ENCODE assay signal across 8 cellular contexts in genomic region chr2:197499594-197500502, GRCh38. TPM values are rescaled to one million over a fixed set of nuclear protein-coding genes. Genes with fewer than 3 reads are reported as not detected.
DNase-seq lines count a peak whose midpoint lies in the region; ATAC-seq and TF ChIP-seq lines count a peak whose summit lies in the region.

Gene HSPD1 (minus strand): TSS chr2:197499840. CDS start chr2:197498848, 992 bp downstream.
Gene HSPE1 (plus strand): TSS chr2:197500379. CDS start chr2:197500437, 58 bp downstream.

- H4K5ac ChIP-seq in H9 (ENCODE audit: insufficient read length, low read depth, low read length), result no peak within 1 kb of the TSS

- H2BK20ac ChIP-seq in H9 (ENCODE audit: low read depth, low read length, poor library complexity, severe bottlenecking), result no peak within 1 kb of the TSS

- H3K9ac ChIP-seq in H9 (ENCODE audit: extremely low read depth, insufficient read length, low read length), result peak within 1 kb of the TSS; percentile 98

- H3K9me3 ChIP-seq in H9 (ENCODE audit: control insufficient read depth, low read depth, low read length) (no peaks in the 10 kb centered on the region), MG63 (no peaks in the 10 kb centered on the region)

- H3K18ac ChIP-seq in H9 (ENCODE audit: insufficient read length, low read depth, low read length), result peak within 1 kb of the TSS; percentile 76

- H3K9me3 Mint-ChIP-seq in H9, result no peaks in the 10 kb centered on the region; a peak in 1 of 5 replicates
- no peaks in the 10 kb centered on the region for H3K9me3 Mint-ChIP-seq in nephron progenitor cell
- H3K9me3 Mint-ChIP-seq in stimulated activated naive CD8-positive, alpha-beta T cell treated with anti-CD3 and anti-CD28 coated beads, Interleukin-15, amount 100 ng/mL, for 72 hours, result no peaks in the 10 kb centered on the region

- no peak within 1 kb of the TSS for H2AFZ ChIP-seq in H9 (ENCODE audit: low read length)

- no peak within 1 kb of the TSS for H3K23ac ChIP-seq in H9 (ENCODE audit: insufficient read length, low read depth, low read length)

- DNase-seq in ELR (ENCODE audit: low read depth) (peak; percentile 100), H9 (peak; percentile 98), MG63 (peak; percentile 99), SHP77 treated with DMSO at 0.1 percent for 48 hours (lab: John Stamatoyannopoulos, UW) (peak; percentile 92), fibroblast of the aortic adventitia (ENCODE audit: low read depth) (peak; percentile 99), nephron progenitor cell (peak; percentile 94)
- peak; percentile 99 for DNase-seq in activated effector memory CD4-positive, alpha-beta T cell treated with anti-CD3 and anti-CD28 coated beads, Interleukin-2, amount 50 U/mL, for 16 hours
- DNase-seq in stimulated activated naive CD8-positive, alpha-beta T cell treated with anti-CD3 and anti-CD28 coated beads, Interleukin-15, amount 100 ng/mL, for 72 hours, result peak; percentile 98 to 99

- H2BK120ac ChIP-seq in H9 (ENCODE audit: low read depth, low read length, poor library complexity, severe bottlenecking), result no peak within 1 kb of the TSS

- H3K4me3 ChIP-seq in MG63, result peak within 1 kb of the TSS; percentile 79
- H3K4me3 ChIP-seq in fibroblast of the aortic adventitia (ENCODE audit: low read depth, low read length), result peak within 1 kb of the TSS; percentile 90

- H3K4ac ChIP-seq in H9 (ENCODE audit: low read depth, low read length), result no peak within 1 kb of the TSS; the same call in 1 of the 2 replicates

- ATAC-seq in stimulated activated naive CD8-positive, alpha-beta T cell treated with anti-CD3 and anti-CD28 coated beads, Interleukin-15, amount 100 ng/mL, for 72 hours, result peak; percentile 91

- peaks cover 89% of the 10 kb centered on the region for H3K36me3 ChIP-seq in MG63

- no peak within 1 kb of the TSS for H4K91ac ChIP-seq in H9 (ENCODE audit: insufficient read length, low read depth, low read length)

- H2BK5ac ChIP-seq in H9 (ENCODE audit: insufficient read length, low read length), result no peak within 1 kb of the TSS

- no peak within 1 kb of the TSS for H4K8ac ChIP-seq in H9 (replicated peaks; ENCODE audit: insufficient read length, low read depth, low read length)

- peaks cover 48% of the 10 kb centered on the region; the same call in 1 of the 2 replicates for H3K79me2 ChIP-seq in H9 (ENCODE audit: insufficient read depth, low read length)

- peaks cover 6% of the 10 kb centered on the region for H3K23me2 ChIP-seq in H9 (ENCODE audit: insufficient read length, low read depth, low read length, poor library complexity, severe bottlenecking)

- H3K4me1 ChIP-seq in H9 (ENCODE audit: insufficient read depth, low read length), result no peaks in the 10 kb centered on the region; the same call in 1 of the 2 replicates

- H3K56ac ChIP-seq in H9 (ENCODE audit: insufficient read length, low read depth, low read length), result no peak within 1 kb of the TSS

- H3K36me3 Mint-ChIP-seq in H9 (ENCODE audit: insufficient read depth in 1 of 3, low read depth in 3 of 3), result peaks cover 70 to 89% (median 85%) of the 10 kb centered on the region in 3 experiments
- H3K36me3 Mint-ChIP-seq in nephron progenitor cell (ENCODE audit: low read depth), result peaks cover 63% of the 10 kb centered on the region

- H3K79me1 ChIP-seq in H9 (ENCODE audit: insufficient read depth, low read depth, low read length, poor library complexity, severe bottlenecking), result no peaks in the 10 kb centered on the region

- peak within 1 kb of the TSS; percentile 84 for H3K4me2 ChIP-seq in H9 (ENCODE audit: insufficient read depth, insufficient read length, low read length)

- H3T11ph ChIP-seq in H9 (ENCODE audit: low read length), result no peak within 1 kb of the TSS

- H3K27ac Mint-ChIP-seq in H9 (peak within 1 kb of the TSS; percentile 98 to 99 (median 99)), nephron progenitor cell (peak within 1 kb of the TSS; percentile 100)
- peak within 1 kb of the TSS; percentile 98 to 99 for H3K27ac Mint-ChIP-seq in stimulated activated naive CD8-positive, alpha-beta T cell treated with anti-CD3 and anti-CD28 coated beads, Interleukin-15, amount 100 ng/mL, for 72 hours

- H3K4me3 Mint-ChIP-seq in H9, result peak within 1 kb of the TSS; percentile 98 to 99
- peak within 1 kb of the TSS; percentile 92 for H3K4me3 Mint-ChIP-seq in nephron progenitor cell
- peak within 1 kb of the TSS; percentile 88 to 100 for H3K4me3 Mint-ChIP-seq in stimulated activated naive CD8-positive, alpha-beta T cell treated with anti-CD3 and anti-CD28 coated beads, Interleukin-15, amount 100 ng/mL, for 72 hours

- no peak within 1 kb of the TSS for H2BK12ac ChIP-seq in H9 (ENCODE audit: insufficient read length, low read depth, low read length)

- H2AK5ac ChIP-seq in H9 (ENCODE audit: insufficient read length, low read length), result no peak within 1 kb of the TSS

- H3K27ac ChIP-seq in H9 (ENCODE audit: insufficient read length, low read depth, low read length), result peak within 1 kb of the TSS; percentile 27

- H3K27me3 Mint-ChIP-seq in H9 (ENCODE audit: low read depth) (no peaks in the 10 kb centered on the region), nephron progenitor cell (ENCODE audit: low read depth, poor library complexity) (no peaks in the 10 kb centered on the region)
- no peaks in the 10 kb centered on the region for H3K27me3 Mint-ChIP-seq in stimulated activated naive CD8-positive, alpha-beta T cell treated with anti-CD3 and anti-CD28 coated beads, Interleukin-15, amount 100 ng/mL, for 72 hours

- WGBS in H9 (ENCODE audit: extremely low coverage, insufficient read length, low lambda C conversion rate), result no CpG with 5 or more reads among the region's 104 CpGs

- H3K27me3 ChIP-seq in H9 (ENCODE audit: insufficient read depth, low read length) (no peaks in the 10 kb centered on the region), MG63 (no peaks in the 10 kb centered on the region)

- no peak within 1 kb of the TSS for H2BK15ac ChIP-seq in H9 (ENCODE audit: low read depth, low read length)

- no peak for TF ChIP-seq CTCF in H9 (conservative IDR thresholded peaks at IDR 0.05)
- TF ChIP-seq CTCF in fibroblast of the aortic adventitia (IDR thresholded peaks at IDR 0.05; ENCODE audit: insufficient read depth, low read length), result no peak
- no peak for TF ChIP-seq CTCF in nephron progenitor cell (IDR thresholded peaks at IDR 0.05)

- H3K14ac ChIP-seq in H9 (ENCODE audit: insufficient read depth, low read length), result peak within 1 kb of the TSS; percentile 62

- peaks cover 35 to 39% of the 10 kb centered on the region in 2 experiments for H3K4me1 Mint-ChIP-seq in H9
- peaks cover 63% of the 10 kb centered on the region for H3K4me1 Mint-ChIP-seq in nephron progenitor cell
- H3K4me1 Mint-ChIP-seq in stimulated activated naive CD8-positive, alpha-beta T cell treated with anti-CD3 and anti-CD28 coated beads, Interleukin-15, amount 100 ng/mL, for 72 hours, result peaks cover 71% of the 10 kb centered on the region

- H4K20me1 ChIP-seq in H9 (ENCODE audit: control insufficient read depth, insufficient read depth, insufficient read length), result no peaks in the 10 kb centered on the region

RNA-seq across cellular contexts. Expression of gene HSPD1, which starts in this region (rescaled TPM):
- total RNA-seq in H9 (2021) (844 and 846 TPM in 2 replicates), fibroblast of the aortic adventitia (ENCODE audit: low replicate concordance) (158 and 302 TPM in 2 replicates)
- total RNA-seq in MG63 (2014; rRNA removed; shearing (Covaris generic); ENCODE audit: low replicate concordance), result 130 and 166 TPM in 2 replicates

RNA-seq across cellular contexts. Expression of gene HSPE1, which starts in this region (rescaled TPM):
- total RNA-seq in H9 (2021) (347 and 370 TPM in 2 replicates), fibroblast of the aortic adventitia (ENCODE audit: low replicate concordance) (66.3 and 98.5 TPM in 2 replicates)
- 135 and 172 TPM in 2 replicates for total RNA-seq in MG63 (2014; rRNA removed; shearing (Covaris generic); ENCODE audit: low replicate concordance)

Comparison
In these comparisons a context has a peak if more than half of its experiments do, and no peak if none do; other contexts are left out.
1. Peak in every context shown above with its lines: DNase-seq, ATAC-seq, H3K4me3 ChIP-seq and H3K27ac ChIP-seq.